Comparison of ENCODE assay signal across 27 cellular contexts in genomic region chr7:131827421-131827820, GRCh38.
A peak's percentile ranks its signal among the peaks of the same experiment; 100 is the strongest.
DNase-seq lines count a peak whose midpoint lies in the region; ATAC-seq and TF ChIP-seq lines count a peak whose summit lies in the region.
"Had no signal": no experiment of that assay in that cellular context is flagged by ENCODE, and none has a peak within 500 bp of the region (broad histone marks: within the 10 kb centered on the region; RNA-seq: fewer than 3 reads in every experiment).

No MANE protein-coding gene starts in this region.

- H3K9me2 ChIP-seq in GM23338 (ENCODE audit: insufficient read depth): no peaks in the 10 kb centered on the region

- no peak for TF ChIP-seq CTCF in GM23338 (conservative IDR thresholded peaks at IDR 0.05; ENCODE audit: low read depth in 2 of 2)
- TF ChIP-seq CTCF in sigmoid colon (IDR thresholded peaks at IDR 0.05): no peak
- no peak for TF ChIP-seq CTCF in stomach (IDR thresholded peaks at IDR 0.05)
- TF ChIP-seq CTCF in HFFc6 (IDR thresholded peaks at IDR 0.05): no peak

- no peak for DNase-seq in GM23338 (ENCODE audit: low spot score)
- DNase-seq in SJSA1 (ENCODE audit: low read depth in 1 of 2, low spot score in 2 of 2): peak in 1 of 2 experiments; percentile 11
- peak; percentile 14 for DNase-seq in foreskin melanocyte
- no peak for DNase-seq in sigmoid colon
- no peak for DNase-seq in islet precursor cell
- no peak for DNase-seq in stomach
- no peak for DNase-seq in dermis blood vessel endothelial cell
- no peak for DNase-seq in HFFc6
- DNase-seq: activated CD4-positive, alpha-beta T cell treated with anti-CD3 and anti-CD28 coated beads for 36 hours; activated CD8-positive, alpha-beta T cell treated with anti-CD3 and anti-CD28 coated beads, Interleukin-2, amount 10 ng/mL, durations not matched to agents 7 days and 5 days; activated naive CD4-positive, alpha-beta T cell treated with anti-CD3 and anti-CD28 coated beads, Interleukin-2, amount 10 ng/mL, durations not matched to agents 7 days and 5 days; adrenal gland; DMS153; hippocampal formation; KBM-7; left colon; MG63; NCI-H1105; NCI-H187; NCI-H510A; posterior cingulate gyrus; RPMI8226; stimulated activated CD4-positive, alpha-beta T cell treated with anti-CD3 and anti-CD28 coated beads, Interleukin-4, amount 100 ng/mL, for 4 hours; T-helper 2 cell; transverse colon had no signal

- H3K4me3 Mint-ChIP-seq in GM23338 (no peak overlapping the region), HFFc6 (no peak overlapping the region)
- H3K4me3 Mint-ChIP-seq: activated CD4-positive, alpha-beta T cell treated with anti-CD3 and anti-CD28 coated beads for 36 hours; activated CD8-positive, alpha-beta T cell treated with anti-CD3 and anti-CD28 coated beads, Interleukin-2, amount 10 ng/mL, durations not matched to agents 7 days and 5 days; activated naive CD4-positive, alpha-beta T cell treated with anti-CD3 and anti-CD28 coated beads, Interleukin-2, amount 10 ng/mL, durations not matched to agents 7 days and 5 days; activated T-helper 17 cell treated with anti-CD3 and anti-CD28 coated beads, Interleukin-2, amount 50 U/mL, for 72 hours; neural crest cell had no signal

- intact Hi-C loops in sigmoid colon (cut with DNase I) (no loop called here), stomach (cut with DNase I; ENCODE audit: low total_unique reads) (no loop called here)

- H3K36me3 ChIP-seq in GM23338 (ENCODE audit: insufficient read depth): no peaks in the 10 kb centered on the region
- H3K36me3 ChIP-seq in SJSA1: no peaks in the 10 kb centered on the region
- no peaks in the 10 kb centered on the region for H3K36me3 ChIP-seq in sigmoid colon
- no peaks in the 10 kb centered on the region for H3K36me3 ChIP-seq in stomach
- H3K36me3 ChIP-seq: adrenal gland, MG63, transverse colon had no signal

- no peaks in the 10 kb centered on the region for H3K27me3 ChIP-seq in GM23338 (ENCODE audit: insufficient read depth)
- H3K27me3 ChIP-seq in SJSA1 (replicated peaks): no peaks in the 10 kb centered on the region; the same call in 1 of the 2 replicates
- H3K27me3 ChIP-seq in sigmoid colon: peaks cover 0 to 4% (median 0%) of the 10 kb centered on the region in 3 donors
- H3K27me3 ChIP-seq in stomach: peaks cover 0 to 31% (median 14%) of the 10 kb centered on the region in 3 donors
- H3K27me3 ChIP-seq: MG63 had no signal

- WGBS in sigmoid colon, 2 donors: 76 to 83% methylated on average over 5 of the region's 5 CpGs
- 82 to 90% (median 82%) methylated on average over 5 of the region's 5 CpGs for WGBS in stomach, 5 donors

- H3K9me3 ChIP-seq in SJSA1 (replicated peaks) (no peaks in the 10 kb centered on the region), sigmoid colon (no peaks in the 10 kb centered on the region), stomach (peaks cover 0 to 6% (median 3%) of the 10 kb centered on the region in 4 donors)
- H3K9me3 ChIP-seq: adrenal gland, MG63, transverse colon had no signal

- H3K36me3 Mint-ChIP-seq in GM23338 (ENCODE audit: low read depth) (no peaks in the 10 kb centered on the region), HFFc6 (ENCODE audit: low read depth) (no peaks in the 10 kb centered on the region)
- H3K36me3 Mint-ChIP-seq: activated naive CD4-positive, alpha-beta T cell treated with anti-CD3 and anti-CD28 coated beads, Interleukin-2, amount 10 ng/mL, durations not matched to agents 7 days and 5 days had no signal

- H4K20me1 ChIP-seq in GM23338 (replicated peaks; ENCODE audit: insufficient read depth): no peaks in the 10 kb centered on the region

- no peak overlapping the region for H3K27ac ChIP-seq in GM23338 (ENCODE audit: low read depth)
- peak overlapping the region; percentile 23; the same call in 1 of the 2 replicates for H3K27ac ChIP-seq in SJSA1
- peak overlapping the region in 3 of 4 donors; percentile 46 to 74 (median 56) for H3K27ac ChIP-seq in sigmoid colon
- H3K27ac ChIP-seq in stomach: no peak overlapping the region
- H3K27ac ChIP-seq: adrenal gland had no signal

- peaks cover 17% of the 10 kb centered on the region for H3K4me1 Mint-ChIP-seq in GM23338
- H3K4me1 Mint-ChIP-seq in HFFc6 (ENCODE audit: low read depth): no peaks in the 10 kb centered on the region
- H3K4me1 Mint-ChIP-seq: activated CD4-positive, alpha-beta T cell treated with anti-CD3 and anti-CD28 coated beads for 36 hours; activated naive CD4-positive, alpha-beta T cell treated with anti-CD3 and anti-CD28 coated beads, Interleukin-2, amount 10 ng/mL, durations not matched to agents 7 days and 5 days; activated T-helper 17 cell treated with anti-CD3 and anti-CD28 coated beads, Interleukin-2, amount 50 U/mL, for 72 hours had no signal

- H3K27ac Mint-ChIP-seq in GM23338 (no peak overlapping the region), HFFc6 (no peak overlapping the region)
- H3K27ac Mint-ChIP-seq: activated CD4-positive, alpha-beta T cell treated with anti-CD3 and anti-CD28 coated beads for 36 hours; activated CD8-positive, alpha-beta T cell treated with anti-CD3 and anti-CD28 coated beads, Interleukin-2, amount 10 ng/mL, durations not matched to agents 7 days and 5 days; activated naive CD4-positive, alpha-beta T cell treated with anti-CD3 and anti-CD28 coated beads, Interleukin-2, amount 10 ng/mL, durations not matched to agents 7 days and 5 days; activated T-helper 17 cell treated with anti-CD3 and anti-CD28 coated beads, Interleukin-2, amount 50 U/mL, for 72 hours had no signal

- H2AFZ ChIP-seq in GM23338: peak overlapping the region; percentile 78

- ATAC-seq in GM23338: no peak
- ATAC-seq: activated CD4-positive, alpha-beta T cell treated with anti-CD3 and anti-CD28 coated beads for 36 hours; activated CD8-positive, alpha-beta T cell treated with anti-CD3 and anti-CD28 coated beads, Interleukin-2, amount 10 ng/mL, durations not matched to agents 7 days and 5 days; activated T-helper 17 cell treated with anti-CD3 and anti-CD28 coated beads, Interleukin-2, amount 50 U/mL, for 72 hours; left colon had no signal

- no peaks in the 10 kb centered on the region for H3F3A ChIP-seq in GM23338 (replicated peaks; ENCODE audit: low read depth)

- peaks cover 16% of the 10 kb centered on the region for H3K4me1 ChIP-seq in GM23338 (ENCODE audit: insufficient read depth)
- H3K4me1 ChIP-seq in SJSA1 (replicated peaks): no peaks in the 10 kb centered on the region
- peaks cover 0 to 19% (median 10%) of the 10 kb centered on the region in 4 donors for H3K4me1 ChIP-seq in sigmoid colon
- no peaks in the 10 kb centered on the region for H3K4me1 ChIP-seq in stomach
- H3K4me1 ChIP-seq: adrenal gland, transverse colon had no signal

- H3K4me3 ChIP-seq in GM23338 (no peak overlapping the region), SJSA1 (no peak overlapping the region), sigmoid colon (no peak overlapping the region), stomach (no peak overlapping the region)
- H3K4me3 ChIP-seq: adrenal gland, MG63, transverse colon had no signal

- no peak for TF ChIP-seq POLR2A in sigmoid colon (IDR thresholded peaks at IDR 0.05)
- no peak for TF ChIP-seq POLR2A in stomach (IDR thresholded peaks at IDR 0.05)

- H3K9me3 Mint-ChIP-seq in GM23338 (no peaks in the 10 kb centered on the region), HFFc6 (no peaks in the 10 kb centered on the region)
- H3K9me3 Mint-ChIP-seq: activated naive CD4-positive, alpha-beta T cell treated with anti-CD3 and anti-CD28 coated beads, Interleukin-2, amount 10 ng/mL, durations not matched to agents 7 days and 5 days; activated T-helper 17 cell treated with anti-CD3 and anti-CD28 coated beads, Interleukin-2, amount 50 U/mL, for 72 hours; neural crest cell had no signal

- TF ChIP-seq EP300 in sigmoid colon (IDR thresholded peaks at IDR 0.05) (no peak), stomach (IDR thresholded peaks at IDR 0.05) (no peak)

- H3K27me3 Mint-ChIP-seq in GM23338 (ENCODE audit: insufficient read depth, low read depth, poor library complexity) (peaks cover 7% of the 10 kb centered on the region), HFFc6 (ENCODE audit: insufficient read depth) (peaks cover 41% of the 10 kb centered on the region)

- H3K79me2 ChIP-seq in GM23338 (replicated peaks; ENCODE audit: insufficient read depth): no peaks in the 10 kb centered on the region

- H3K4me2 ChIP-seq in GM23338: no peak overlapping the region

TF ChIP-seq in GM23338, 12 proteins besides CTCF, POLR2A, EP300 and RAD21 (continues in another document):
- TF ChIP-seq EZH2 (IDR thresholded peaks at IDR 0.05; ENCODE audit: low read depth, unreplicated experiment): no peak
- no peak for TF ChIP-seq CREB1 (CRISPR knock-in tag; IDR thresholded peaks at IDR 0.05; ENCODE audit: low read depth)
- no peak for TF ChIP-seq ZNF114 (CRISPR knock-in tag; IDR thresholded peaks at IDR 0.05)
- no peak for TF ChIP-seq ETS1 (IDR thresholded peaks at IDR 0.05)
- TF ChIP-seq STAT1 (IDR thresholded peaks at IDR 0.05; ENCODE audit: unreplicated experiment): no peak

Comparison
In these comparisons a context has a peak if more than half of its experiments do, and no peak if none do; other contexts are left out.
1. H3K27ac ChIP-seq: peak in SJSA1 (single experiment) and sigmoid colon (3 of 4); none in GM23338 (single experiment) and stomach (0 of 5).